ENCODE assay signal across 1 cellular context in genomic region chr3:188274249-188274915, GRCh38.
TF ChIP-seq lines count a peak whose summit lies in the region.

No MANE protein-coding gene starts in this region.

TF ChIP-seq in GM23338, 12 proteins besides CTCF, POLR2A, EP300 and RAD21 (continued from another document):
- TF ChIP-seq REST (IDR thresholded peaks at IDR 0.05; ENCODE audit: unreplicated experiment) (no peak), NANOG (IDR thresholded peaks at IDR 0.05; ENCODE audit: borderline replicate concordance) (no peak), EZH2 (IDR thresholded peaks at IDR 0.05; ENCODE audit: low read depth, unreplicated experiment) (no peak), JUNB (IDR thresholded peaks at IDR 0.05; ENCODE audit: unreplicated experiment) (no peak), ZNF114 (CRISPR knock-in tag; IDR thresholded peaks at IDR 0.05) (no peak), EZH2phosphoT487 (IDR thresholded peaks at IDR 0.05; ENCODE audit: unreplicated experiment) (no peak), ZNF331 (CRISPR knock-in tag; IDR thresholded peaks at IDR 0.05; ENCODE audit: low read depth) (no peak), POLR2AphosphoS5 (IDR thresholded peaks at IDR 0.05; ENCODE audit: low read depth) (no peak)
- TF ChIP-seq, protein P1, sequence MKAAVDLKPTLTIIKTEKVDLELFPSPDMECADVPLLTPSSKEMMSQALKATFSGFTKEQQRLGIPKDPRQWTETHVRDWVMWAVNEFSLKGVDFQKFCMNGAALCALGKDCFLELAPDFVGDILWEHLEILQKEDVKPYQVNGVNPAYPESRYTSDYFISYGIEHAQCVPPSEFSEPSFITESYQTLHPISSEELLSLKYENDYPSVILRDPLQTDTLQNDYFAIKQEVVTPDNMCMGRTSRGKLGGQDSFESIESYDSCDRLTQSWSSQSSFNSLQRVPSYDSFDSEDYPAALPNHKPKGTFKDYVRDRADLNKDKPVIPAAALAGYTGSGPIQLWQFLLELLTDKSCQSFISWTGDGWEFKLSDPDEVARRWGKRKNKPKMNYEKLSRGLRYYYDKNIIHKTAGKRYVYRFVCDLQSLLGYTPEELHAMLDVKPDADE (IDR thresholded peaks at IDR 0.05), result no peak
TF ChIP-seq in GM23338: peak in this region for 0.
